Comparison of ENCODE assay signal across 10 cellular contexts in the genomic region with DNA sequence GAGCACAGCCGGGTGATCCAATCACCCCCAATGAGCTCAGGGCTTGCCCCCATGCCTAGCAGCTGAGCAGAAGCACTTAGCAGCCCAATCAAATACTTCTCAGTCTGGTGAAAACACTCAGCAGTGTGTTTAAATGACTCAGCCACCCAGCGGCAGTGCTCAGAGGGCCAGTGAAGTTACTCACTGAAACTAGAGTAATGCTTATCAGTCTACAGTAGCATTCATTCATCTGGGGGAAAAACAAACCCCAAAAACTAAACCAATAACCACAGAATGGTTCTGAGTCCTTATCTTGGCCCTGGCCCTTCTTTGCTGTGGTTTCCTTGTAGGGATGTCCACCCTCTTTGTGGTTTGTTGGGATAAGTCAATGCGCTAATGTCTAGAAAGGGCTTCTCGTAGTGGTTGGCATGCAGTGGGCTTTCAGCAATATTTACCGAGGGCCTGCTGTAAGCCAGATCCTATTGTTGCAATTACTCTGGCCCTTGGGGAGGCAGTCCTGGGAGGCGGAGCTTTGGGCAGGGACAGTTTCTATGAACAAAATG. TPM values are rescaled to one million over a fixed set of nuclear protein-coding genes. Genes with fewer than 3 reads are reported as not detected.
DNase-seq lines count a peak whose midpoint lies in the region; ATAC-seq and TF ChIP-seq lines count a peak whose summit lies in the region.
"Had no signal": no experiment of that assay in that cellular context is flagged by ENCODE, and none has a peak within 500 bp of the region (broad histone marks: within the 10 kb centered on the region; RNA-seq: fewer than 3 reads in every experiment).

No MANE protein-coding gene starts in this region.

- no peaks in the 10 kb centered on the region for H3K27me3 ChIP-seq in right atrium auricular region
- H3K27me3 ChIP-seq in gastroesophageal sphincter = peaks cover 17% of the 10 kb centered on the region

- no peak overlapping the region for H3K4me3 Mint-ChIP-seq in natural killer cell treated with Interleukin-12 subunit alpha and Interleukin-12 subunit beta and Interleukin-15 and Interleukin-18, amount 100 ng/mL, for 72 hours

- no peaks in the 10 kb centered on the region for H3K9me3 Mint-ChIP-seq in natural killer cell treated with Interleukin-12 subunit alpha and Interleukin-12 subunit beta and Interleukin-15 and Interleukin-18, amount 100 ng/mL, for 72 hours

- H3K36me3 ChIP-seq in right atrium auricular region (no peaks in the 10 kb centered on the region), gastroesophageal sphincter (no peaks in the 10 kb centered on the region)

- H3K27ac ChIP-seq in right atrium auricular region (no peak overlapping the region), gastroesophageal sphincter (no peak overlapping the region)
- H3K27ac ChIP-seq: SK-N-MC had no signal

- H3K4me1 Mint-ChIP-seq in natural killer cell treated with Interleukin-12 subunit alpha and Interleukin-12 subunit beta and Interleukin-15 and Interleukin-18, amount 100 ng/mL, for 72 hours (ENCODE audit: low read depth in 2 of 2) = no peaks in the 10 kb centered on the region

- TF ChIP-seq CTCF in right atrium auricular region (IDR thresholded peaks at IDR 0.05) (no peak), gastroesophageal sphincter (IDR thresholded peaks at IDR 0.05) (no peak)

- H3K4me3 ChIP-seq in right atrium auricular region (no peak overlapping the region), gastroesophageal sphincter (no peak overlapping the region)
- H3K4me3 ChIP-seq: SK-N-MC had no signal

- no peak overlapping the region for H3K27ac Mint-ChIP-seq in natural killer cell treated with Interleukin-12 subunit alpha and Interleukin-12 subunit beta and Interleukin-15 and Interleukin-18, amount 100 ng/mL, for 72 hours

- no peak for TF ChIP-seq EP300 in gastroesophageal sphincter (IDR thresholded peaks at IDR 0.05)

- no peaks in the 10 kb centered on the region for H3K9me3 ChIP-seq in right atrium auricular region
- no peaks in the 10 kb centered on the region for H3K9me3 ChIP-seq in gastroesophageal sphincter

- no peak for TF ChIP-seq POLR2A in gastroesophageal sphincter (IDR thresholded peaks at IDR 0.05)

- H3K27me3 Mint-ChIP-seq in natural killer cell treated with Interleukin-12 subunit alpha and Interleukin-12 subunit beta and Interleukin-15 and Interleukin-18, amount 100 ng/mL, for 72 hours = peaks cover 39 to 59% of the 10 kb centered on the region in 2 donors

- WGBS in gastroesophageal sphincter (ENCODE audit: low coverage in 1 of 2), 2 donors = 53% methylated on average over 5 of the region's 6 CpGs; no CpG with 5 or more reads in 1 of the 2 donors

- H3K4me1 ChIP-seq in right atrium auricular region = no peaks in the 10 kb centered on the region
- H3K4me1 ChIP-seq in gastroesophageal sphincter = no peaks in the 10 kb centered on the region

- H3K36me3 Mint-ChIP-seq in natural killer cell treated with Interleukin-12 subunit alpha and Interleukin-12 subunit beta and Interleukin-15 and Interleukin-18, amount 100 ng/mL, for 72 hours = no peaks in the 10 kb centered on the region

- DNase-seq in EH (ENCODE audit: low read depth) (peak; percentile 86), right atrium auricular region (ENCODE audit: low spot score) (no peak), cerebellar nuclear complex (lab: John Stamatoyannopoulos, UW) (no peak)
- DNase-seq in natural killer cell treated with Interleukin-12 subunit alpha and Interleukin-12 subunit beta and Interleukin-15 and Interleukin-18, amount 100 ng/mL, for 72 hours (ENCODE audit: low spot score) = no peak
- DNase-seq: left cardiac atrium had no signal

- ATAC-seq in GM19025 (IDR thresholded peaks at IDR 0.05; ENCODE audit: low read depth, unreplicated experiment) = peak; percentile 93
- ATAC-seq in HG03095 (IDR thresholded peaks at IDR 0.05; ENCODE audit: unreplicated experiment) = peak; percentile 96
- ATAC-seq in SK-N-SH treated with all-trans-retinoic acid at 6 μM for 48 hours = peak; percentile 92
- peak; percentile 72 to 90 for ATAC-seq in natural killer cell treated with Interleukin-12 subunit alpha and Interleukin-12 subunit beta and Interleukin-15 and Interleukin-18, amount 100 ng/mL, for 72 hours
- no peak for ATAC-seq in gastroesophageal sphincter

TF ChIP-seq in SK-N-SH treated with all-trans-retinoic acid at 6 μM for 48 hours, 23 proteins besides CTCF, POLR2A, EP300 and RAD21 (continues in another document):
- TF ChIP-seq, protein P1, sequence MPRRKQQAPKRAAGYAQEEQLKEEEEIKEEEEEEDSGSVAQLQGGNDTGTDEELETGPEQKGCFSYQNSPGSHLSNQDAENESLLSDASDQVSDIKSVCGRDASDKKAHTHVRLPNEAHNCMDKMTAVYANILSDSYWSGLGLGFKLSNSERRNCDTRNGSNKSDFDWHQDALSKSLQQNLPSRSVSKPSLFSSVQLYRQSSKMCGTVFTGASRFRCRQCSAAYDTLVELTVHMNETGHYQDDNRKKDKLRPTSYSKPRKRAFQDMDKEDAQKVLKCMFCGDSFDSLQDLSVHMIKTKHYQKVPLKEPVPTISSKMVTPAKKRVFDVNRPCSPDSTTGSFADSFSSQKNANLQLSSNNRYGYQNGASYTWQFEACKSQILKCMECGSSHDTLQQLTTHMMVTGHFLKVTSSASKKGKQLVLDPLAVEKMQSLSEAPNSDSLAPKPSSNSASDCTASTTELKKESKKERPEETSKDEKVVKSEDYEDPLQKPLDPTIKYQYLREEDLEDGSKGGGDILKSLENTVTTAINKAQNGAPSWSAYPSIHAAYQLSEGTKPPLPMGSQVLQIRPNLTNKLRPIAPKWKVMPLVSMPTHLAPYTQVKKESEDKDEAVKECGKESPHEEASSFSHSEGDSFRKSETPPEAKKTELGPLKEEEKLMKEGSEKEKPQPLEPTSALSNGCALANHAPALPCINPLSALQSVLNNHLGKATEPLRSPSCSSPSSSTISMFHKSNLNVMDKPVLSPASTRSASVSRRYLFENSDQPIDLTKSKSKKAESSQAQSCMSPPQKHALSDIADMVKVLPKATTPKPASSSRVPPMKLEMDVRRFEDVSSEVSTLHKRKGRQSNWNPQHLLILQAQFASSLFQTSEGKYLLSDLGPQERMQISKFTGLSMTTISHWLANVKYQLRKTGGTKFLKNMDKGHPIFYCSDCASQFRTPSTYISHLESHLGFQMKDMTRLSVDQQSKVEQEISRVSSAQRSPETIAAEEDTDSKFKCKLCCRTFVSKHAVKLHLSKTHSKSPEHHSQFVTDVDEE (CRISPR knock-in tag; IDR thresholded peaks at IDR 0.05) = no peak
- TF ChIP-seq ZFP30 (CRISPR knock-in tag; IDR thresholded peaks at IDR 0.05) = no peak
- TF ChIP-seq TCF4 (CRISPR knock-in tag; IDR thresholded peaks at IDR 0.05; ENCODE audit: borderline replicate concordance) = no peak
- TF ChIP-seq ZC3H10 (CRISPR knock-in tag; IDR thresholded peaks at IDR 0.05) = no peak
- TF ChIP-seq ZFP3 (CRISPR knock-in tag; IDR thresholded peaks at IDR 0.05) = no peak
- TF ChIP-seq, protein P2, sequence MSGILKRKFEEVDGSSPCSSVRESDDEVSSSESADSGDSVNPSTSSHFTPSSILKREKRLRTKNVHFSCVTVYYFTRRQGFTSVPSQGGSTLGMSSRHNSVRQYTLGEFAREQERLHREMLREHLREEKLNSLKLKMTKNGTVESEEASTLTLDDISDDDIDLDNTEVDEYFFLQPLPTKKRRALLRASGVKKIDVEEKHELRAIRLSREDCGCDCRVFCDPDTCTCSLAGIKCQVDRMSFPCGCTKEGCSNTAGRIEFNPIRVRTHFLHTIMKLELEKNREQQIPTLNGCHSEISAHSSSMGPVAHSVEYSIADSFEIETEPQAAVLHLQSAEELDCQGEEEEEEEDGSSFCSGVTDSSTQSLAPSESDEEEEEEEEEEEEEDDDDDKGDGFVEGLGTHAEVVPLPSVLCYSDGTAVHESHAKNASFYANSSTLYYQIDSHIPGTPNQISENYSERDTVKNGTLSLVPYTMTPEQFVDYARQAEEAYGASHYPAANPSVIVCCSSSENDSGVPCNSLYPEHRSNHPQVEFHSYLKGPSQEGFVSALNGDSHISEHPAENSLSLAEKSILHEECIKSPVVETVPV (CRISPR knock-in tag; IDR thresholded peaks at IDR 0.05) = no peak
- TF ChIP-seq ZNF8 (CRISPR knock-in tag; IDR thresholded peaks at IDR 0.05) = no peak
- no peak for TF ChIP-seq ZNF565 (CRISPR knock-in tag; conservative IDR thresholded peaks at IDR 0.05; ENCODE audit: low read depth)
- no peak for TF ChIP-seq GLIS3 (CRISPR knock-in tag; IDR thresholded peaks at IDR 0.05)
- TF ChIP-seq CSDC2 (CRISPR knock-in tag; IDR thresholded peaks at IDR 0.05) = no peak
- TF ChIP-seq ISL1 (CRISPR knock-in tag; IDR thresholded peaks at IDR 0.05) = no peak
- TF ChIP-seq, protein P3, sequence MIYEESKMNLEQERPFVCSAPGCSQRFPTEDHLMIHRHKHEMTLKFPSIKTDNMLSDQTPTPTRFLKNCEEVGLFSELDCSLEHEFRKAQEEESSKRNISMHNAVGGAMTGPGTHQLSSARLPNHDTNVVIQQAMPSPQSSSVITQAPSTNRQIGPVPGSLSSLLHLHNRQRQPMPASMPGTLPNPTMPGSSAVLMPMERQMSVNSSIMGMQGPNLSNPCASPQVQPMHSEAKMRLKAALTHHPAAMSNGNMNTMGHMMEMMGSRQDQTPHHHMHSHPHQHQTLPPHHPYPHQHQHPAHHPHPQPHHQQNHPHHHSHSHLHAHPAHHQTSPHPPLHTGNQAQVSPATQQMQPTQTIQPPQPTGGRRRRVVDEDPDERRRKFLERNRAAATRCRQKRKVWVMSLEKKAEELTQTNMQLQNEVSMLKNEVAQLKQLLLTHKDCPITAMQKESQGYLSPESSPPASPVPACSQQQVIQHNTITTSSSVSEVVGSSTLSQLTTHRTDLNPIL (CRISPR knock-in tag; IDR thresholded peaks at IDR 0.05; ENCODE audit: low read depth) = no peak
- no peak for TF ChIP-seq ARNTL (CRISPR knock-in tag; IDR thresholded peaks at IDR 0.05; ENCODE audit: borderline replicate concordance, low read depth)

RNA-seq across cellular contexts. Expression of a gene that starts 43.2 kb away (rescaled TPM):
- not detected for total RNA-seq in natural killer cell treated with Interleukin-12 subunit alpha and Interleukin-12 subunit beta and Interleukin-15 and Interleukin-18, amount 100 ng/mL, for 72 hours
- total RNA-seq in right atrium auricular region = under 1 TPM in 1 of 2 donors, not detected in 1; 0.31 TPM
- not detected for total RNA-seq in gastroesophageal sphincter
